ENCODE assay signal across 1 cellular context in the genomic region with DNA sequence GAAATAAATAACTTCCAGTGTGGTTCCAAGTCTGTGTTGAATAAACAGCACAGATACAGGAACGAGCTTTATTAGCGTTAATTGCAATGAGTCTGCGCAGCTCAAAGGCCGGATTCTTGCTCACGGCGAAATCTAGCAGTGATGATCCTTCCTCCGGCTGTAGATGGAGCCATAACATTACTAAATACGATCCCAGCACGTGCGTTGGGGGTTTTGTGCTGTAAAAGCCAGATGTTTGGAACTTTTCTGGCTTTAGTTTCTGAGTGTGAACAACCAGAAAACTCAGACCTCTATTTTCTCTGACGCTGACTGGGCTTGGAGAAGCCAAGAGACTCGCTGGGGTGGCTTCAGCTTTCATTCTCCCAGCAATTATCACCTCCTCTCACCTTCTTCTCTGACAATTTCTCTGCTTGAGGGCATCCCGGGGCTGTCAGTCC.
TF ChIP-seq lines count a peak whose summit lies in the region.

No MANE protein-coding gene starts in this region.

TF ChIP-seq in GM23338, 12 proteins besides CTCF, POLR2A, EP300 and RAD21 (continued from another document):
- TF ChIP-seq, protein P1, sequence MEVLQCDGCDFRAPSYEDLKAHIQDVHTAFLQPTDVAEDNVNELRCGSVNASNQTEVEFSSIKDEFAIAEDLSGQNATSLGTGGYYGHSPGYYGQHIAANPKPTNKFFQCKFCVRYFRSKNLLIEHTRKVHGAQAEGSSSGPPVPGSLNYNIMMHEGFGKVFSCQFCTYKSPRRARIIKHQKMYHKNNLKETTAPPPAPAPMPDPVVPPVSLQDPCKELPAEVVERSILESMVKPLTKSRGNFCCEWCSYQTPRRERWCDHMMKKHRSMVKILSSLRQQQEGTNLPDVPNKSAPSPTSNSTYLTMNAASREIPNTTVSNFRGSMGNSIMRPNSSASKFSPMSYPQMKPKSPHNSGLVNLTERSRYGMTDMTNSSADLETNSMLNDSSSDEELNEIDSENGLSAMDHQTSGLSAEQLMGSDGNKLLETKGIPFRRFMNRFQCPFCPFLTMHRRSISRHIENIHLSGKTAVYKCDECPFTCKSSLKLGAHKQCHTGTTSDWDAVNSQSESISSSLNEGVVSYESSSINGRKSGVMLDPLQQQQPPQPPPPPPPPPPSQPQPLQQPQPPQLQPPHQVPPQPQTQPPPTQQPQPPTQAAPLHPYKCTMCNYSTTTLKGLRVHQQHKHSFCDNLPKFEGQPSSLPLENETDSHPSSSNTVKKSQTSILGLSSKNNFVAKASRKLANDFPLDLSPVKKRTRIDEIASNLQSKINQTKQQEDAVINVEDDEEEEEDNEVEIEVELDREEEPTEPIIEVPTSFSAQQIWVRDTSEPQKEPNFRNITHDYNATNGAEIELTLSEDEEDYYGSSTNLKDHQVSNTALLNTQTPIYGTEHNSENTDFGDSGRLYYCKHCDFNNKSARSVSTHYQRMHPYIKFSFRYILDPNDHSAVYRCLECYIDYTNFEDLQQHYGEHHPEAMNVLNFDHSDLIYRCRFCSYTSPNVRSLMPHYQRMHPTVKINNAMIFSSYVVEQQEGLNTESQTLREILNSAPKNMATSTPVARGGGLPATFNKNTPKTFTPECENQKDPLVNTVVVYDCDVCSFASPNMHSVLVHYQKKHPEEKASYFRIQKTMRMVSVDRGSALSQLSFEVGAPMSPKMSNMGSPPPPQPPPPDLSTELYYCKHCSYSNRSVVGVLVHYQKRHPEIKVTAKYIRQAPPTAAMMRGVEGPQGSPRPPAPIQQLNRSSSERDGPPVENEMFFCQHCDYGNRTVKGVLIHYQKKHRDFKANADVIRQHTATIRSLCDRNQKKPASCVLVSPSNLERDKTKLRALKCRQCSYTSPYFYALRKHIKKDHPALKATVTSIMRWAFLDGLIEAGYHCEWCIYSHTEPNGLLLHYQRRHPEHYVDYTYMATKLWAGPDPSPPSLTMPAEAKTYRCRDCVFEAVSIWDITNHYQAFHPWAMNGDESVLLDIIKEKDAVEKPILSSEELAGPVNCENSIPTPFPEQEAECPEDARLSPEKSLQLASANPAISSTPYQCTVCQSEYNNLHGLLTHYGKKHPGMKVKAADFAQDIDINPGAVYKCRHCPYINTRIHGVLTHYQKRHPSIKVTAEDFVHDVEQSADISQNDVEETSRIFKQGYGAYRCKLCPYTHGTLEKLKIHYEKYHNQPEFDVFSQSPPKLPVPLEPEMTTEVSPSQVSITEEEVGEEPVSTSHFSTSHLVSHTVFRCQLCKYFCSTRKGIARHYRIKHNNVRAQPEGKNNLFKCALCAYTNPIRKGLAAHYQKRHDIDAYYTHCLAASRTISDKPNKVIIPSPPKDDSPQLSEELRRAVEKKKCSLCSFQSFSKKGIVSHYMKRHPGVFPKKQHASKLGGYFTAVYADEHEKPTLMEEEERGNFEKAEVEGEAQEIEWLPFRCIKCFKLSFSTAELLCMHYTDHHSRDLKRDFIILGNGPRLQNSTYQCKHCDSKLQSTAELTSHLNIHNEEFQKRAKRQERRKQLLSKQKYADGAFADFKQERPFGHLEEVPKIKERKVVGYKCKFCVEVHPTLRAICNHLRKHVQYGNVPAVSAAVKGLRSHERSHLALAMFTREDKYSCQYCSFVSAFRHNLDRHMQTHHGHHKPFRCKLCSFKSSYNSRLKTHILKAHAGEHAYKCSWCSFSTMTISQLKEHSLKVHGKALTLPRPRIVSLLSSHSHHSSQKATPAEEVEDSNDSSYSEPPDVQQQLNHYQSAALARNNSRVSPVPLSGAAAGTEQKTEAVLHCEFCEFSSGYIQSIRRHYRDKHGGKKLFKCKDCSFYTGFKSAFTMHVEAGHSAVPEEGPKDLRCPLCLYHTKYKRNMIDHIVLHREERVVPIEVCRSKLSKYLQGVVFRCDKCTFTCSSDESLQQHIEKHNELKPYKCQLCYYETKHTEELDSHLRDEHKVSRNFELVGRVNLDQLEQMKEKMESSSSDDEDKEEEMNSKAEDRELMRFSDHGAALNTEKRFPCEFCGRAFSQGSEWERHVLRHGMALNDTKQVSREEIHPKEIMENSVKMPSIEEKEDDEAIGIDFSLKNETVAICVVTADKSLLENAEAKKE (CRISPR knock-in tag; IDR thresholded peaks at IDR 0.05), result no peak
- TF ChIP-seq POLR2AphosphoS5 (IDR thresholded peaks at IDR 0.05; ENCODE audit: low read depth) (no peak), STAT1 (IDR thresholded peaks at IDR 0.05; ENCODE audit: unreplicated experiment) (no peak)
